ENCODE assay signal across 33 cellular contexts in the genomic region with DNA sequence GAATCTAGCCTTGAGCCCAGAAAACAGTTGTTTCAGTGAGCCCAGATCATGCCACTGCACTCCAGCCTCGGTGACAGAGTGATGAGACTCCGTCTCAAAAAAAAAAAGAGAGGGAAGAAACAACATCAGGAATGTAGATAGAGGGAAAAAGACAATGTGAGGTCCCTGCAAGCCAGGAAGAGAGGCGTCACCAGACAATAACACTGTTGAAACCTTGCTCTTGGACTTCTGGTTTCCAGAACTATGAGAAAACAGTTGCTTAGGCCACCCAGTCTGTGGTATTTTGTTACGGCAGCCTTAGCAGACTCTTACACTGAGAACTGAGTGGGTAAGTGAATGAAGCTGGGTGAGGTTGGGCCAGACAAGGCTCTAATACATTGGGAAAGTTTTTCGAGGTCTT.
"Had no signal": no experiment of that assay in that cellular context is flagged by ENCODE, and none has a peak within 500 bp of the region (broad histone marks: within the 10 kb centered on the region; RNA-seq: fewer than 3 reads in every experiment).

No MANE protein-coding gene starts in this region.

- H3K4me1 Mint-ChIP-seq: activated B cell treated with CpG ODN at 0.5 μM for 24 hours; activated CD4-positive, alpha-beta T cell treated with anti-CD3 and anti-CD28 coated beads, Interleukin-2, amount 10 ng/mL, durations not matched to agents 24 days and 14 days; activated naive CD8-positive, alpha-beta T cell treated with anti-CD3 and anti-CD28 coated beads for 36 hours; activated T-helper 17 cell treated with anti-CD3 and anti-CD28 coated beads, Interleukin-2, amount 50 U/mL, for 72 hours; T-helper 17 cell had no signal

- DNase-seq: activated B cell treated with CpG ODN at 0.5 μM for 24 hours; activated CD4-positive, alpha-beta memory T cell treated with anti-CD3 and anti-CD28 coated beads for 36 hours; activated CD4-positive, alpha-beta T cell treated with anti-CD3 and anti-CD28 coated beads for 4 hours; activated CD4-positive, alpha-beta T cell treated with anti-CD3 and anti-CD28 coated beads, Interleukin-2, amount 10 ng/mL, durations not matched to agents 24 days and 14 days; activated CD4-positive, alpha-beta T cell treated with anti-CD3 and anti-CD28 coated beads, Interleukin-2, amount 50 U/mL, for 1 hour; activated CD4-positive, alpha-beta T cell treated with anti-CD3 and anti-CD28 coated beads, Interleukin-2, amount 50 U/mL, for 4 hours; activated CD4-positive, CD25-positive, alpha-beta regulatory T cell treated with anti-CD3 and anti-CD28 coated beads, Interleukin-2, amount 50 U/mL, for 72 hours; activated CD8-positive, alpha-beta memory T cell treated with anti-CD3 and anti-CD28 coated beads, Interleukin-2, amount 50 U/mL, for 4 hours; activated CD8-positive, alpha-beta T cell treated with anti-CD3 and anti-CD28 coated beads for 36 hours; activated effector memory CD4-positive, alpha-beta T cell treated with anti-CD3 and anti-CD28 coated beads, Interleukin-2, amount 50 U/mL, for 16 hours; activated gamma-delta T cell treated with Interleukin-2 at 50 U/mL for 16 hours; activated naive CD4-positive, alpha-beta T cell; activated naive CD4-positive, alpha-beta T cell treated with anti-CD3 and anti-CD28 coated beads for 36 hours; activated naive CD4-positive, alpha-beta T cell treated with anti-CD3 and anti-CD28 coated beads, Interleukin-2, amount 50 U/mL, for 16 hours; activated naive CD8-positive, alpha-beta T cell treated with anti-CD3 and anti-CD28 coated beads for 36 hours; activated T-cell treated with anti-CD3 and anti-CD28 coated beads for 4 hours; activated T-cell treated with anti-CD3 and anti-CD28 coated beads, Interleukin-2, amount 50 U/mL, for 1 hour; activated T-cell treated with anti-CD3 and anti-CD28 coated beads, Interleukin-2, amount 50 U/mL, for 4 hours; activated T-cell treated with anti-CD3 and anti-CD28 coated beads, Interleukin-2, amount 50 U/mL, for 72 hours; adrenal gland; amniotic stem cell; aorta; body of pancreas; brain microvascular endothelial cell; central memory CD4-positive, alpha-beta T cell; T-helper 17 cell had no signal

- H3K4me1 ChIP-seq: adrenal gland, body of pancreas, breast epithelium had no signal

- ATAC-seq: activated CD8-positive, alpha-beta T cell treated with anti-CD3 and anti-CD28 coated beads for 36 hours; activated naive CD4-positive, alpha-beta T cell treated with anti-CD3 and anti-CD28 coated beads, Interleukin-2, amount 50 U/mL, for 72 hours; activated T-cell treated with anti-CD3 and anti-CD28 coated beads, Interleukin-2, amount 50 U/mL, for 4 hours; activated T-cell treated with anti-CD3 and anti-CD28 coated beads, Interleukin-2, amount 50 U/mL, for 72 hours; activated T-helper 17 cell treated with anti-CD3 and anti-CD28 coated beads, Interleukin-2, amount 50 U/mL, for 72 hours; body of pancreas; T-helper 17 cell had no signal

- H3K9me3 ChIP-seq: adrenal gland, body of pancreas had no signal

- H3K27me3 ChIP-seq: adrenal gland, body of pancreas, brain microvascular endothelial cell, breast epithelium had no signal

- FAIRE-seq: astrocyte, TTC549 had no signal

- H3K27ac ChIP-seq: adrenal gland, body of pancreas, brain microvascular endothelial cell, breast epithelium, VCaP had no signal

- H3K27ac Mint-ChIP-seq: activated B cell treated with CpG ODN at 0.5 μM for 24 hours; activated CD4-positive, alpha-beta memory T cell treated with anti-CD3 and anti-CD28 coated beads for 36 hours; activated CD4-positive, alpha-beta T cell treated with anti-CD3 and anti-CD28 coated beads, Interleukin-2, amount 10 ng/mL, durations not matched to agents 24 days and 14 days; activated CD8-positive, alpha-beta T cell treated with anti-CD3 and anti-CD28 coated beads for 36 hours; activated naive CD4-positive, alpha-beta T cell treated with anti-CD3 and anti-CD28 coated beads for 36 hours; activated naive CD4-positive, alpha-beta T cell treated with anti-CD3 and anti-CD28 coated beads, Interleukin-2, amount 50 U/mL, for 72 hours; activated naive CD8-positive, alpha-beta T cell treated with anti-CD3 and anti-CD28 coated beads for 36 hours; activated T-cell treated with anti-CD3 and anti-CD28 coated beads, Interleukin-2, amount 50 U/mL, for 72 hours; activated T-helper 1 cell treated with anti-CD3 and anti-CD28 coated beads, Interleukin-12 subunit alpha, Interleukin-12 subunit beta, Interleukin-2, Interleukin-4 antibody, amounts not matched to agents 30 ng/mL and 10 ng/mL and 1 ng/mL, durations not matched to agents 14 hours and 24 hours and 36 hours; activated T-helper 17 cell treated with anti-CD3 and anti-CD28 coated beads, Interleukin-2, amount 50 U/mL, for 72 hours; T-helper 17 cell had no signal

- H3K9me3 Mint-ChIP-seq: activated CD4-positive, alpha-beta memory T cell treated with anti-CD3 and anti-CD28 coated beads for 36 hours; activated naive CD4-positive, alpha-beta T cell treated with anti-CD3 and anti-CD28 coated beads, Interleukin-2, amount 50 U/mL, for 72 hours; activated T-helper 1 cell treated with anti-CD3 and anti-CD28 coated beads, Interleukin-12 subunit alpha, Interleukin-12 subunit beta, Interleukin-2, Interleukin-4 antibody, amounts not matched to agents 30 ng/mL and 10 ng/mL and 1 ng/mL, durations not matched to agents 14 hours and 24 hours and 36 hours had no signal

- H3K36me3 Mint-ChIP-seq: activated CD4-positive, alpha-beta memory T cell treated with anti-CD3 and anti-CD28 coated beads for 36 hours; activated naive CD4-positive, alpha-beta T cell treated with anti-CD3 and anti-CD28 coated beads, Interleukin-2, amount 50 U/mL, for 72 hours; activated naive CD8-positive, alpha-beta T cell treated with anti-CD3 and anti-CD28 coated beads for 36 hours had no signal

- H3K36me3 ChIP-seq: adrenal gland, brain microvascular endothelial cell, breast epithelium had no signal

- H3K4me3 ChIP-seq: adrenal gland, body of pancreas, breast epithelium had no signal

- H3K4me3 Mint-ChIP-seq: activated B cell treated with CpG ODN at 0.5 μM for 24 hours; activated CD4-positive, alpha-beta memory T cell treated with anti-CD3 and anti-CD28 coated beads for 36 hours; activated CD4-positive, alpha-beta T cell treated with anti-CD3 and anti-CD28 coated beads, Interleukin-2, amount 10 ng/mL, durations not matched to agents 24 days and 14 days; activated CD8-positive, alpha-beta T cell treated with anti-CD3 and anti-CD28 coated beads for 36 hours; activated naive CD4-positive, alpha-beta T cell treated with anti-CD3 and anti-CD28 coated beads for 36 hours; activated naive CD8-positive, alpha-beta T cell treated with anti-CD3 and anti-CD28 coated beads for 36 hours; activated T-cell treated with anti-CD3 and anti-CD28 coated beads, Interleukin-2, amount 50 U/mL, for 4 hours; activated T-cell treated with anti-CD3 and anti-CD28 coated beads, Interleukin-2, amount 50 U/mL, for 72 hours; activated T-helper 1 cell treated with anti-CD3 and anti-CD28 coated beads, Interleukin-12 subunit alpha, Interleukin-12 subunit beta, Interleukin-2, Interleukin-4 antibody, amounts not matched to agents 30 ng/mL and 10 ng/mL and 1 ng/mL, durations not matched to agents 14 hours and 24 hours and 36 hours; activated T-helper 17 cell treated with anti-CD3 and anti-CD28 coated beads, Interleukin-2, amount 50 U/mL, for 72 hours; T-helper 17 cell had no signal
